ENCODE assay signal across 8 cellular contexts in genomic region chr1:12208764-12209494, GRCh38. TPM values are rescaled to one million over a fixed set of nuclear protein-coding genes. Genes with fewer than 3 reads are reported as not detected.
DNase-seq lines count a peak whose midpoint lies in the region; ATAC-seq and TF ChIP-seq lines count a peak whose summit lies in the region.

No MANE protein-coding gene starts in this region.

- no peak overlapping the region for H3K4me3 Mint-ChIP-seq in Calu3 (ENCODE audit: low read depth, unreplicated experiment)

- peak; percentile 87 for DNase-seq in Calu3
- peak; percentile 52 for DNase-seq in HCEC 1CT
- peak; percentile 94 for DNase-seq in NCI-H510A treated with DMSO at 0.1 percent for 48 hours (lab: John Stamatoyannopoulos, UW)
- peak; percentile 93 for DNase-seq in activated CD4-positive, alpha-beta T cell treated with anti-CD3 and anti-CD28 coated beads for 48 hours
- peak; percentile 81 for DNase-seq in cerebellum (ENCODE audit: low spot score)
- peak; percentile 78 to 92 for DNase-seq in left lung
- peak; percentile 74 to 88 for DNase-seq in stimulated activated CD4-positive, alpha-beta T cell treated with anti-CD3 and anti-CD28 coated beads, Interleukin-4, amount 100 ng/mL, for 4 hours

- H3K4me3 ChIP-seq in left lung, result no peak overlapping the region

- intact Hi-C loops in Calu3 (cut with micrococcal nuclease; ENCODE audit: unreplicated experiment), result loop anchor here (1.0 kb wide), 1 partner anchor 84 kb away; no protein-coding TSS in a partner anchor
- intact Hi-C loops in left lung (cut with DNase I), result loop anchor here (2.0 to 5.0 kb wide), 2 partner anchors 82 to 84 kb away; no protein-coding TSS in a partner anchor

- CTCF ChIA-PET in Calu3 (lab: Charles Lee), result interaction anchor here (3.6 kb wide), 1 partner anchor 84 kb away, joined by 18 read pairs; no protein-coding TSS in a partner anchor

- H3K9me3 ChIP-seq in left lung, result no peaks in the 10 kb centered on the region

- H3K36me3 Mint-ChIP-seq in Calu3 (ENCODE audit: insufficient read depth, unreplicated experiment), result no peaks in the 10 kb centered on the region

- TF ChIP-seq CTCF in Calu3 (IDR thresholded peaks at IDR 0.05; ENCODE audit: unreplicated experiment) (peak; percentile 82), left lung (IDR thresholded peaks at IDR 0.05) (peak; percentile 91 to 98)

- peak; percentile 94 for ATAC-seq in left lung
- ATAC-seq in GM21717 (IDR thresholded peaks at IDR 0.05; ENCODE audit: unreplicated experiment), result no peak

- H3K27ac Mint-ChIP-seq in Calu3 (ENCODE audit: unreplicated experiment), result no peak overlapping the region

- H3K9me3 Mint-ChIP-seq in Calu3 (ENCODE audit: low read depth, unreplicated experiment), result no peaks in the 10 kb centered on the region

- peaks cover 0 to 19% of the 10 kb centered on the region in 2 donors for H3K4me1 ChIP-seq in left lung

- H3K36me3 ChIP-seq in left lung, result peaks cover 0 to 49% of the 10 kb centered on the region in 2 donors

- H3K27me3 Mint-ChIP-seq in Calu3 (ENCODE audit: unreplicated experiment), result peaks cover 42% of the 10 kb centered on the region

- H3K4me1 Mint-ChIP-seq in Calu3 (ENCODE audit: low read depth, unreplicated experiment), result no peaks in the 10 kb centered on the region

- no peaks in the 10 kb centered on the region for H3K27me3 ChIP-seq in left lung

- H3K27ac ChIP-seq in left lung, result peak overlapping the region in 1 of 2 donors; percentile 25

- no TSS peak for BruUV-seq in Calu3 (replicated peaks; lab: Mats Ljungman, UMichigan)

RNA-seq across cellular contexts. Expression of gene VPS13D, which starts 20.9 kb away (rescaled TPM):
- total RNA-seq in Calu3 (2022) (30.6 and 33.1 TPM in 2 replicates), cerebellum (60.8 TPM), left lung (10 to 100 TPM; 58.4 to 62.3 TPM)

RNA-seq across cellular contexts. Expression of gene TNFRSF1B, which starts 42.1 kb away (rescaled TPM):
- 1.3 and 2.9 TPM in 2 replicates for total RNA-seq in Calu3 (2022)
- 3.7 TPM for total RNA-seq in cerebellum
- 100 to 1,000 TPM in 1 of 2 donors, 10 to 100 TPM in 1; 33.0 to 109 TPM for total RNA-seq in left lung
